11 cellular contexts compared by ENCODE assay signal in genomic region chr3:64342940-64343691, GRCh38.
DNase-seq lines count a peak whose midpoint lies in the region.
"Had no signal": no experiment of that assay in that cellular context is flagged by ENCODE, and none has a peak within 500 bp of the region (broad histone marks: within the 10 kb centered on the region; RNA-seq: fewer than 3 reads in every experiment).

No MANE protein-coding gene starts in this region.

- H3K27me3 ChIP-seq in HUES64 (ENCODE audit: insufficient read depth, low read length), result no peaks in the 10 kb centered on the region

- H3K36me3 ChIP-seq in HUES64 (ENCODE audit: insufficient read depth, low read length), result no peaks in the 10 kb centered on the region

- H3K9ac ChIP-seq in HUES64 (ENCODE audit: low read depth, low read length), result peak overlapping the region; percentile 49; the same call in 1 of the 2 replicates

- H3K9me3 ChIP-seq in HUES64 (ENCODE audit: insufficient read depth, low read depth, low read length), result no peaks in the 10 kb centered on the region

- peak; percentile 31 for DNase-seq in A172 (ENCODE audit: low spot score)
- peak; percentile 55 for DNase-seq in dedifferentiated amniotic fluid mesenchymal stem cell (ENCODE audit: extremely low spot score)
- peak; percentile 51 to 71 for DNase-seq in lung microvascular endothelial cell (ENCODE audit: low read depth in 2 of 2)
- DNase-seq in effector CD4-positive, alpha-beta T cell, result no peak
- no peak for DNase-seq in activated gamma-delta T cell treated with Interleukin-2 at 50 U/mL for 16 hours
- no peak for DNase-seq in hippocampal formation (lab: John Stamatoyannopoulos, UW)
- DNase-seq in NCI-H2029 (lab: John Stamatoyannopoulos, UW), result no peak
- DNase-seq: activated CD4-positive, alpha-beta T cell treated with anti-CD3 and anti-CD28 coated beads, Interleukin-2, amount 50 U/mL, for 4 hours; caudate nucleus; stimulated activated CD4-positive, alpha-beta T cell treated with anti-CD3 and anti-CD28 coated beads, Interleukin-4, amount 100 ng/mL, for 24 hours had no signal

- H3K4me1 ChIP-seq in HUES64 (ENCODE audit: insufficient read depth, low read length), result peaks cover 62% of the 10 kb centered on the region

- peak overlapping the region; percentile 87 for H3K27ac ChIP-seq in HUES64 (ENCODE audit: low read depth, low read length)

- 74% methylated on average over 6 of the region's 6 CpGs for WGBS in HUES64

- H3K4me3 ChIP-seq in HUES64 (ENCODE audit: low read length), result no peak overlapping the region

Comparison
In these comparisons a context has a peak if more than half of its experiments do, and no peak if none do; other contexts are left out.
1. DNase-seq: peak in A172 (single experiment), dedifferentiated amniotic fluid mesenchymal stem cell (single experiment) and lung microvascular endothelial cell (2 of 2); none in effector CD4-positive, alpha-beta T cell (single experiment), activated gamma-delta T cell treated with Interleukin-2 at 50 U/mL for 16 hours (single experiment), hippocampal formation (0 of 2) and NCI-H2029 (single experiment).